10 cellular contexts compared by ENCODE assay signal in genomic region chr20:1265916-1266166, GRCh38. TPM values are rescaled to one million over a fixed set of nuclear protein-coding genes. Genes with fewer than 3 reads are reported as not detected.
DNase-seq lines count a peak whose midpoint lies in the region; ATAC-seq and TF ChIP-seq lines count a peak whose summit lies in the region.
"Had no signal": no experiment of that assay in that cellular context is flagged by ENCODE, and none has a peak within 500 bp of the region (broad histone marks: within the 10 kb centered on the region; RNA-seq: fewer than 3 reads in every experiment).

No MANE protein-coding gene starts in this region.

- TF ChIP-seq CTCF in heart right ventricle (IDR thresholded peaks at IDR 0.05), result no peak
- no peak for TF ChIP-seq CTCF in mammary epithelial cell (conservative IDR thresholded peaks at IDR 0.05 in 1 of 2, IDR thresholded peaks at IDR 0.05 in 1 of 2; ENCODE audit: extremely low read depth in 1 of 2, insufficient read depth in 1 of 2, low read depth in 1 of 2, low read length in 2 of 2)
- TF ChIP-seq CTCF in uterus (IDR thresholded peaks at IDR 0.05), result no peak

- peak in 1 of 2 donors; percentile 30 for TF ChIP-seq POLR2A in uterus (IDR thresholded peaks at IDR 0.05)

- no TSS peak for BruUV-seq in mammary epithelial cell (replicated peaks; lab: Mats Ljungman, UMichigan)

- H3K4me1 ChIP-seq in heart right ventricle, result peaks cover 0 to 27% (median 18%) of the 10 kb centered on the region in 9 donors
- H3K4me1 ChIP-seq in mammary epithelial cell (ENCODE audit: insufficient read depth, low read length), result no peaks in the 10 kb centered on the region
- peaks cover 25% of the 10 kb centered on the region for H3K4me1 ChIP-seq in mesodermal cell (ENCODE audit: control insufficient read depth, insufficient read depth, low read length, poor library complexity, severe bottlenecking)
- peaks cover 0 to 5% of the 10 kb centered on the region in 2 donors for H3K4me1 ChIP-seq in uterus

- H4K20me1 ChIP-seq in mammary epithelial cell (ENCODE audit: insufficient read depth, low read length), result no peaks in the 10 kb centered on the region

- ATAC-seq in heart right ventricle, result no peak
- no peak for ATAC-seq in Right ventricle myocardium superior (ENCODE audit: poor library complexity)
- no peak for ATAC-seq in HG02870 (IDR thresholded peaks at IDR 0.05; ENCODE audit: unreplicated experiment)
- no peak for ATAC-seq in HG03139 (IDR thresholded peaks at IDR 0.05; ENCODE audit: unreplicated experiment)

- H2AFZ ChIP-seq in mammary epithelial cell (ENCODE audit: low read depth, low read length), result peak overlapping the region; percentile 97

- no peak for DNase-seq in heart right ventricle
- DNase-seq in Right ventricle myocardium superior, result no peak
- DNase-seq in mammary epithelial cell, result no peak
- DNase-seq in uterus, result no peak
- DNase-seq in GM19240 (ENCODE audit: insufficient read length, low spot score), result no peak

- intact Hi-C loops in heart right ventricle (cut with DNase I) (no loop called here), Right ventricle myocardium superior (cut with DNase I) (no loop called here), mammary epithelial cell (cut with micrococcal nuclease) (loop anchor here (1.0 kb wide), 1 partner anchor 9 kb away; no protein-coding TSS in a partner anchor), uterus (cut with DNase I; ENCODE audit: low total_unique reads) (no loop called here)

- H3K27ac ChIP-seq in heart right ventricle, result peak overlapping the region in 8 of 10 donors; percentile 56 to 78 (median 66)
- H3K27ac ChIP-seq in mammary epithelial cell (ENCODE audit: insufficient read depth, low read depth, low read length), result peak overlapping the region; percentile 43
- H3K27ac ChIP-seq in mesodermal cell (ENCODE audit: low read depth, low read length, severe bottlenecking), result peak overlapping the region; percentile 1
- H3K27ac ChIP-seq in uterus, result peak overlapping the region; percentile 61 to 73

- H3K36me3 ChIP-seq in heart right ventricle (no peaks in the 10 kb centered on the region), mammary epithelial cell (ENCODE audit: insufficient read depth, low read length) (peaks cover 3% of the 10 kb centered on the region), mesodermal cell (ENCODE audit: control insufficient read depth, insufficient read depth, low read length) (peaks cover 12% of the 10 kb centered on the region), uterus (no peaks in the 10 kb centered on the region)

- WGBS in heart right ventricle, 2 donors, result 5 to 7% methylated on average over 10 of the region's 10 CpGs
- WGBS in mammary epithelial cell (ENCODE audit: low coverage, missing lambda C conversion rate), result 0% methylated on average over 8 of the region's 10 CpGs
- WGBS in mesodermal cell (ENCODE audit: insufficient coverage in 2 of 2), 2 experiments, result 3 to 11% methylated on average over 5 to 7 of the region's 10 CpGs

- H3K9ac ChIP-seq in mammary epithelial cell (ENCODE audit: insufficient read depth, low read length), result peak overlapping the region; percentile 59

- H3K4me2 ChIP-seq in mammary epithelial cell (ENCODE audit: insufficient read depth, low read depth, low read length), result peak overlapping the region; percentile 93

- in situ Hi-C loops in mammary epithelial cell (cut with MboI; ENCODE audit: low sequenced_read_pairs in 2 of 2), result no loop called here

- dilution Hi-C loops in mammary epithelial cell (cut with HindIII; ENCODE audit: low sequenced_read_pairs), result no loop called here

- peaks cover 0 to 40% (median 6%) of the 10 kb centered on the region in 7 donors for H3K27me3 ChIP-seq in heart right ventricle
- H3K27me3 ChIP-seq in mammary epithelial cell (ENCODE audit: insufficient read depth, low read length), result peaks cover 2% of the 10 kb centered on the region
- H3K27me3 ChIP-seq in uterus, result no peaks in the 10 kb centered on the region

- CTCF ChIA-PET in mammary epithelial cell (lab: Charles Lee; ENCODE audit: low non-redundant PET), result no interaction called here

- peak overlapping the region; percentile 42 to 96 (median 88) for H3K4me3 ChIP-seq in heart right ventricle
- peak overlapping the region; percentile 65 to 80 (median 73) for H3K4me3 ChIP-seq in mammary epithelial cell (replicated peaks in 1 of 3; ENCODE audit: insufficient read depth in 1 of 3, low read depth in 2 of 3, low read length in 3 of 3)
- H3K4me3 ChIP-seq in mesodermal cell (ENCODE audit: extremely low read depth, insufficient read depth, low read length, poor library complexity, severe bottlenecking), result peak overlapping the region; percentile 67
- H3K4me3 ChIP-seq in uterus, result peak overlapping the region; percentile 50 to 69

- H3K79me2 ChIP-seq in mammary epithelial cell (ENCODE audit: insufficient read depth, low read length), result no peaks in the 10 kb centered on the region

- H3K9me3 ChIP-seq in heart right ventricle, result peaks cover 0 to 12% (median 0%) of the 10 kb centered on the region in 11 donors
- H3K9me3 ChIP-seq in mammary epithelial cell (replicated peaks; ENCODE audit: insufficient read depth, low read length), result no peaks in the 10 kb centered on the region
- H3K9me3 ChIP-seq in mesodermal cell (ENCODE audit: control insufficient read depth, low read length), result no peaks in the 10 kb centered on the region
- no peaks in the 10 kb centered on the region for H3K9me3 ChIP-seq in uterus

RNA-seq across cellular contexts. Expression of gene SNPH, which starts 0.3 kb away (rescaled TPM):
- 10 to 100 TPM in 6 of 10 donors, 1 to 10 TPM in 4; 6.0 to 14.3 (median 11.3) TPM for total RNA-seq in heart right ventricle
- polyA plus RNA-seq in heart right ventricle, result 1 to 10 TPM; 1.5 to 4.8 TPM
- total RNA-seq in Right ventricle myocardium superior, result 8.9 TPM
- total RNA-seq in mammary epithelial cell, result 10 to 100 TPM in 1 of 2 donors, 1 to 10 TPM in 1; 7.6 to 11.2 TPM
- 0.71 TPM for polyA plus RNA-seq in mammary epithelial cell
- polyA minus RNA-seq in mammary epithelial cell, result 2.1 TPM
- 6.2 TPM for polyA plus RNA-seq in mesodermal cell (2013, experiment 1 of 2)
- 6.0 TPM for polyA plus RNA-seq in mesodermal cell (2013, experiment 2 of 2)
- 10 to 100 TPM in 1 of 4 donors, 1 to 10 TPM in 3; 2.1 to 14.0 (median 4.5) TPM for total RNA-seq in uterus

RNA-seq across cellular contexts. Expression of gene RAD21L1, which starts 40.0 kb away (rescaled TPM):
- not detected for total RNA-seq in heart right ventricle
- not detected for polyA plus RNA-seq in heart right ventricle
- total RNA-seq in Right ventricle myocardium superior, result not detected
- total RNA-seq in mammary epithelial cell, result not detected
- not detected for polyA plus RNA-seq in mammary epithelial cell
- polyA minus RNA-seq in mammary epithelial cell, result not detected
- polyA plus RNA-seq in mesodermal cell (2013, experiment 1 of 2), result 0.88 TPM
- polyA plus RNA-seq in mesodermal cell (2013, experiment 2 of 2), result 0.66 TPM
- not detected for total RNA-seq in uterus
- total RNA-seq: activated CD8-positive, alpha-beta memory T cell treated with anti-CD3 and anti-CD28 coated beads for 36 hours; sciatic nerve had no signal

Comparison
In these comparisons a context has a peak if more than half of its experiments do, and no peak if none do; other contexts are left out.
1. H3K27ac ChIP-seq: peak in every context shown above with its lines; median percentile 67 in uterus; 66 in heart right ventricle; 43 in mammary epithelial cell; 1 in mesodermal cell.